2 cellular contexts compared by ENCODE assay signal in the genomic region with DNA sequence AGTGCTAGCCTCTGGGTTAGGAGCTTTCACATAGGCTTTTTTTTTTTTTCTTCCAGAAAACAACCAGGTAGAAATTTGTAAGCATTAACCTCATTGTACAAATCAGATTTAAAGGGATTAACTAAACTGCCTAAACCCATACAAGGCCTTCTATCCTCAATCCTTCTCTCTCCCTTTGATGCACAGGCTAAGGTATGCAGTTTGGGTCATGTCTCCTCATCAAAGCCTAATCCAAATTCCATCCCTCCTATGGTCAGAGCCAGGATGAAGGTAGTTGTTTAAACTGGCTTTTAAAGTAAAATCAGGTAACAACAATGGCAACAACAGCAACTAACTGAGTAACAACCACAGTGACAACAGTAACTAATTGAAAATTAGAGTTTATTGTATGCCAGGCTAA.
TF ChIP-seq lines count a peak whose summit lies in the region.

No MANE protein-coding gene starts in this region.

TF ChIP-seq in GM23338, 12 proteins besides CTCF, POLR2A, EP300 and RAD21 (continued from another document):
- TF ChIP-seq ZNF331 (CRISPR knock-in tag; IDR thresholded peaks at IDR 0.05; ENCODE audit: low read depth) (no peak), REST (IDR thresholded peaks at IDR 0.05; ENCODE audit: unreplicated experiment) (no peak), JUNB (IDR thresholded peaks at IDR 0.05; ENCODE audit: unreplicated experiment) (no peak), EZH2 (IDR thresholded peaks at IDR 0.05; ENCODE audit: low read depth, unreplicated experiment) (no peak), EZH2phosphoT487 (IDR thresholded peaks at IDR 0.05; ENCODE audit: unreplicated experiment) (no peak)
- TF ChIP-seq, protein P1, sequence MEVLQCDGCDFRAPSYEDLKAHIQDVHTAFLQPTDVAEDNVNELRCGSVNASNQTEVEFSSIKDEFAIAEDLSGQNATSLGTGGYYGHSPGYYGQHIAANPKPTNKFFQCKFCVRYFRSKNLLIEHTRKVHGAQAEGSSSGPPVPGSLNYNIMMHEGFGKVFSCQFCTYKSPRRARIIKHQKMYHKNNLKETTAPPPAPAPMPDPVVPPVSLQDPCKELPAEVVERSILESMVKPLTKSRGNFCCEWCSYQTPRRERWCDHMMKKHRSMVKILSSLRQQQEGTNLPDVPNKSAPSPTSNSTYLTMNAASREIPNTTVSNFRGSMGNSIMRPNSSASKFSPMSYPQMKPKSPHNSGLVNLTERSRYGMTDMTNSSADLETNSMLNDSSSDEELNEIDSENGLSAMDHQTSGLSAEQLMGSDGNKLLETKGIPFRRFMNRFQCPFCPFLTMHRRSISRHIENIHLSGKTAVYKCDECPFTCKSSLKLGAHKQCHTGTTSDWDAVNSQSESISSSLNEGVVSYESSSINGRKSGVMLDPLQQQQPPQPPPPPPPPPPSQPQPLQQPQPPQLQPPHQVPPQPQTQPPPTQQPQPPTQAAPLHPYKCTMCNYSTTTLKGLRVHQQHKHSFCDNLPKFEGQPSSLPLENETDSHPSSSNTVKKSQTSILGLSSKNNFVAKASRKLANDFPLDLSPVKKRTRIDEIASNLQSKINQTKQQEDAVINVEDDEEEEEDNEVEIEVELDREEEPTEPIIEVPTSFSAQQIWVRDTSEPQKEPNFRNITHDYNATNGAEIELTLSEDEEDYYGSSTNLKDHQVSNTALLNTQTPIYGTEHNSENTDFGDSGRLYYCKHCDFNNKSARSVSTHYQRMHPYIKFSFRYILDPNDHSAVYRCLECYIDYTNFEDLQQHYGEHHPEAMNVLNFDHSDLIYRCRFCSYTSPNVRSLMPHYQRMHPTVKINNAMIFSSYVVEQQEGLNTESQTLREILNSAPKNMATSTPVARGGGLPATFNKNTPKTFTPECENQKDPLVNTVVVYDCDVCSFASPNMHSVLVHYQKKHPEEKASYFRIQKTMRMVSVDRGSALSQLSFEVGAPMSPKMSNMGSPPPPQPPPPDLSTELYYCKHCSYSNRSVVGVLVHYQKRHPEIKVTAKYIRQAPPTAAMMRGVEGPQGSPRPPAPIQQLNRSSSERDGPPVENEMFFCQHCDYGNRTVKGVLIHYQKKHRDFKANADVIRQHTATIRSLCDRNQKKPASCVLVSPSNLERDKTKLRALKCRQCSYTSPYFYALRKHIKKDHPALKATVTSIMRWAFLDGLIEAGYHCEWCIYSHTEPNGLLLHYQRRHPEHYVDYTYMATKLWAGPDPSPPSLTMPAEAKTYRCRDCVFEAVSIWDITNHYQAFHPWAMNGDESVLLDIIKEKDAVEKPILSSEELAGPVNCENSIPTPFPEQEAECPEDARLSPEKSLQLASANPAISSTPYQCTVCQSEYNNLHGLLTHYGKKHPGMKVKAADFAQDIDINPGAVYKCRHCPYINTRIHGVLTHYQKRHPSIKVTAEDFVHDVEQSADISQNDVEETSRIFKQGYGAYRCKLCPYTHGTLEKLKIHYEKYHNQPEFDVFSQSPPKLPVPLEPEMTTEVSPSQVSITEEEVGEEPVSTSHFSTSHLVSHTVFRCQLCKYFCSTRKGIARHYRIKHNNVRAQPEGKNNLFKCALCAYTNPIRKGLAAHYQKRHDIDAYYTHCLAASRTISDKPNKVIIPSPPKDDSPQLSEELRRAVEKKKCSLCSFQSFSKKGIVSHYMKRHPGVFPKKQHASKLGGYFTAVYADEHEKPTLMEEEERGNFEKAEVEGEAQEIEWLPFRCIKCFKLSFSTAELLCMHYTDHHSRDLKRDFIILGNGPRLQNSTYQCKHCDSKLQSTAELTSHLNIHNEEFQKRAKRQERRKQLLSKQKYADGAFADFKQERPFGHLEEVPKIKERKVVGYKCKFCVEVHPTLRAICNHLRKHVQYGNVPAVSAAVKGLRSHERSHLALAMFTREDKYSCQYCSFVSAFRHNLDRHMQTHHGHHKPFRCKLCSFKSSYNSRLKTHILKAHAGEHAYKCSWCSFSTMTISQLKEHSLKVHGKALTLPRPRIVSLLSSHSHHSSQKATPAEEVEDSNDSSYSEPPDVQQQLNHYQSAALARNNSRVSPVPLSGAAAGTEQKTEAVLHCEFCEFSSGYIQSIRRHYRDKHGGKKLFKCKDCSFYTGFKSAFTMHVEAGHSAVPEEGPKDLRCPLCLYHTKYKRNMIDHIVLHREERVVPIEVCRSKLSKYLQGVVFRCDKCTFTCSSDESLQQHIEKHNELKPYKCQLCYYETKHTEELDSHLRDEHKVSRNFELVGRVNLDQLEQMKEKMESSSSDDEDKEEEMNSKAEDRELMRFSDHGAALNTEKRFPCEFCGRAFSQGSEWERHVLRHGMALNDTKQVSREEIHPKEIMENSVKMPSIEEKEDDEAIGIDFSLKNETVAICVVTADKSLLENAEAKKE (CRISPR knock-in tag; IDR thresholded peaks at IDR 0.05), result no peak
- TF ChIP-seq, protein P2, sequence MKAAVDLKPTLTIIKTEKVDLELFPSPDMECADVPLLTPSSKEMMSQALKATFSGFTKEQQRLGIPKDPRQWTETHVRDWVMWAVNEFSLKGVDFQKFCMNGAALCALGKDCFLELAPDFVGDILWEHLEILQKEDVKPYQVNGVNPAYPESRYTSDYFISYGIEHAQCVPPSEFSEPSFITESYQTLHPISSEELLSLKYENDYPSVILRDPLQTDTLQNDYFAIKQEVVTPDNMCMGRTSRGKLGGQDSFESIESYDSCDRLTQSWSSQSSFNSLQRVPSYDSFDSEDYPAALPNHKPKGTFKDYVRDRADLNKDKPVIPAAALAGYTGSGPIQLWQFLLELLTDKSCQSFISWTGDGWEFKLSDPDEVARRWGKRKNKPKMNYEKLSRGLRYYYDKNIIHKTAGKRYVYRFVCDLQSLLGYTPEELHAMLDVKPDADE (IDR thresholded peaks at IDR 0.05), result no peak
TF ChIP-seq in GM23338: peak in this region for 0.

TF ChIP-seq in WTC11, 78 proteins besides CTCF, POLR2A, EP300 and RAD21 (continued from another document):
- TF ChIP-seq, protein P3, sequence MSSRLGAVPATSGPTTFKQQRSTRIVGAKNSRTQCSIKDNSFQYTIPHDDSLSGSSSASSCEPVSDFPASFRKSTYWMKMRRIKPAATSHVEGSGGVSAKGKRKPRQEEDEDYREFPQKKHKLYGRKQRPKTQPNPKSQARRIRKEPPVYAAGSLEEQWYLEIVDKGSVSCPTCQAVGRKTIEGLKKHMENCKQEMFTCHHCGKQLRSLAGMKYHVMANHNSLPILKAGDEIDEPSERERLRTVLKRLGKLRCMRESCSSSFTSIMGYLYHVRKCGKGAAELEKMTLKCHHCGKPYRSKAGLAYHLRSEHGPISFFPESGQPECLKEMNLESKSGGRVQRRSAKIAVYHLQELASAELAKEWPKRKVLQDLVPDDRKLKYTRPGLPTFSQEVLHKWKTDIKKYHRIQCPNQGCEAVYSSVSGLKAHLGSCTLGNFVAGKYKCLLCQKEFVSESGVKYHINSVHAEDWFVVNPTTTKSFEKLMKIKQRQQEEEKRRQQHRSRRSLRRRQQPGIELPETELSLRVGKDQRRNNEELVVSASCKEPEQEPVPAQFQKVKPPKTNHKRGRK (CRISPR knock-in tag; IDR thresholded peaks at IDR 0.05; ENCODE audit: borderline replicate concordance), result no peak
- no peak for TF ChIP-seq FOXJ3 (CRISPR knock-in tag; IDR thresholded peaks at IDR 0.05; ENCODE audit: borderline replicate concordance)
- no peak for TF ChIP-seq KAT7 (CRISPR knock-in tag; IDR thresholded peaks at IDR 0.05; ENCODE audit: borderline replicate concordance)
- no peak for TF ChIP-seq ZNF121 (CRISPR knock-in tag; IDR thresholded peaks at IDR 0.05)
- TF ChIP-seq ZNF423 (CRISPR knock-in tag; IDR thresholded peaks at IDR 0.05), result no peak
- no peak for TF ChIP-seq CREM (CRISPR knock-in tag; IDR thresholded peaks at IDR 0.05)
- no peak for TF ChIP-seq OVOL2 (CRISPR knock-in tag; IDR thresholded peaks at IDR 0.05; ENCODE audit: borderline replicate concordance)
- TF ChIP-seq, protein P4, sequence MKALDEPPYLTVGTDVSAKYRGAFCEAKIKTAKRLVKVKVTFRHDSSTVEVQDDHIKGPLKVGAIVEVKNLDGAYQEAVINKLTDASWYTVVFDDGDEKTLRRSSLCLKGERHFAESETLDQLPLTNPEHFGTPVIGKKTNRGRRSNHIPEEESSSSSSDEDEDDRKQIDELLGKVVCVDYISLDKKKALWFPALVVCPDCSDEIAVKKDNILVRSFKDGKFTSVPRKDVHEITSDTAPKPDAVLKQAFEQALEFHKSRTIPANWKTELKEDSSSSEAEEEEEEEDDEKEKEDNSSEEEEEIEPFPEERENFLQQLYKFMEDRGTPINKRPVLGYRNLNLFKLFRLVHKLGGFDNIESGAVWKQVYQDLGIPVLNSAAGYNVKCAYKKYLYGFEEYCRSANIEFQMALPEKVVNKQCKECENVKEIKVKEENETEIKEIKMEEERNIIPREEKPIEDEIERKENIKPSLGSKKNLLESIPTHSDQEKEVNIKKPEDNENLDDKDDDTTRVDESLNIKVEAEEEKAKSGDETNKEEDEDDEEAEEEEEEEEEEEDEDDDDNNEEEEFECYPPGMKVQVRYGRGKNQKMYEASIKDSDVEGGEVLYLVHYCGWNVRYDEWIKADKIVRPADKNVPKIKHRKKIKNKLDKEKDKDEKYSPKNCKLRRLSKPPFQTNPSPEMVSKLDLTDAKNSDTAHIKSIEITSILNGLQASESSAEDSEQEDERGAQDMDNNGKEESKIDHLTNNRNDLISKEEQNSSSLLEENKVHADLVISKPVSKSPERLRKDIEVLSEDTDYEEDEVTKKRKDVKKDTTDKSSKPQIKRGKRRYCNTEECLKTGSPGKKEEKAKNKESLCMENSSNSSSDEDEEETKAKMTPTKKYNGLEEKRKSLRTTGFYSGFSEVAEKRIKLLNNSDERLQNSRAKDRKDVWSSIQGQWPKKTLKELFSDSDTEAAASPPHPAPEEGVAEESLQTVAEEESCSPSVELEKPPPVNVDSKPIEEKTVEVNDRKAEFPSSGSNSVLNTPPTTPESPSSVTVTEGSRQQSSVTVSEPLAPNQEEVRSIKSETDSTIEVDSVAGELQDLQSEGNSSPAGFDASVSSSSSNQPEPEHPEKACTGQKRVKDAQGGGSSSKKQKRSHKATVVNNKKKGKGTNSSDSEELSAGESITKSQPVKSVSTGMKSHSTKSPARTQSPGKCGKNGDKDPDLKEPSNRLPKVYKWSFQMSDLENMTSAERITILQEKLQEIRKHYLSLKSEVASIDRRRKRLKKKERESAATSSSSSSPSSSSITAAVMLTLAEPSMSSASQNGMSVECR (CRISPR knock-in tag; IDR thresholded peaks at IDR 0.05; ENCODE audit: borderline replicate concordance), result no peak
- TF ChIP-seq, protein P5, sequence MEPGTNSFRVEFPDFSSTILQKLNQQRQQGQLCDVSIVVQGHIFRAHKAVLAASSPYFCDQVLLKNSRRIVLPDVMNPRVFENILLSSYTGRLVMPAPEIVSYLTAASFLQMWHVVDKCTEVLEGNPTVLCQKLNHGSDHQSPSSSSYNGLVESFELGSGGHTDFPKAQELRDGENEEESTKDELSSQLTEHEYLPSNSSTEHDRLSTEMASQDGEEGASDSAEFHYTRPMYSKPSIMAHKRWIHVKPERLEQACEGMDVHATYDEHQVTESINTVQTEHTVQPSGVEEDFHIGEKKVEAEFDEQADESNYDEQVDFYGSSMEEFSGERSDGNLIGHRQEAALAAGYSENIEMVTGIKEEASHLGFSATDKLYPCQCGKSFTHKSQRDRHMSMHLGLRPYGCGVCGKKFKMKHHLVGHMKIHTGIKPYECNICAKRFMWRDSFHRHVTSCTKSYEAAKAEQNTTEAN (CRISPR knock-in tag; IDR thresholded peaks at IDR 0.05), result no peak
- no peak for TF ChIP-seq RORB (CRISPR knock-in tag; IDR thresholded peaks at IDR 0.05)
TF ChIP-seq in WTC11: peak in this region for 0.
